ENCODE assay signal across 8 cellular contexts in the genomic region with DNA sequence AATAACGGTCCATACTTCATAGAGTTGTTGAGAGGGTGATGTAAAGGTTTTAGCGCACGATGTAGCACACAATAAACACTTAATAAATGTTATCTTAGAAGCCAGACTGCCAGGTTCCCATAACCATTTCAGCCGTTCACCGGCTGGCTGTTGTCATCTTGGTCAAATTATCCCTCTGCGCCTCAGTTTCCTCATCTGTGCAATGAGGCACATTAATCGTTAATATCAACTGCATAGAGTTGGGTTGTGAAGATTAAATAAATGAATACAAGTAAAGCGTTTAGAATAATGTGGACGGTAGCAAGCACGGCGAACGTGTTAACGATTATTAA. TPM values are rescaled to one million over a fixed set of nuclear protein-coding genes. Genes with fewer than 3 reads are reported as not detected.
DNase-seq lines count a peak whose midpoint lies in the region; ATAC-seq, FAIRE-seq and TF ChIP-seq lines count a peak whose summit lies in the region.

No MANE protein-coding gene starts in this region.

- no peak for ATAC-seq in DND-41 (ENCODE audit: insufficient read depth, low read depth)
- no peak for ATAC-seq in Panc1

- TSS peak; percentile 97 for BruUV-seq in Panc1 (replicated peaks; lab: Mats Ljungman, UMichigan)

- peaks cover 54% of the 10 kb centered on the region for H3K79me2 ChIP-seq in DND-41 (ENCODE audit: insufficient read depth, low read length)

- CTCF ChIA-PET in Panc1 (lab: Charles Lee): no interaction called here

- no peaks in the 10 kb centered on the region for H3K36me3 Mint-ChIP-seq in progenitor cell of endocrine pancreas (ENCODE audit: insufficient read depth)

- peaks cover 7% of the 10 kb centered on the region; the same call in 1 of the 2 replicates for H4K20me1 ChIP-seq in DND-41 (ENCODE audit: insufficient read depth, low read length)

- H3K36me3 ChIP-seq in DND-41 (ENCODE audit: insufficient read depth, low read length): peaks cover 29% of the 10 kb centered on the region
- peaks cover 10% of the 10 kb centered on the region for H3K36me3 ChIP-seq in Panc1 (ENCODE audit: control insufficient read depth, insufficient read depth, low read length)
- no peaks in the 10 kb centered on the region for H3K36me3 ChIP-seq in esophagus (ENCODE audit: control insufficient read depth in 2 of 2, insufficient read depth in 2 of 2, low read length in 1 of 2)

- peaks cover 28% of the 10 kb centered on the region for H3K4me1 Mint-ChIP-seq in progenitor cell of endocrine pancreas (ENCODE audit: low read depth)

- H3K4me1 ChIP-seq in DND-41 (ENCODE audit: insufficient read depth, low read length): peaks cover 54% of the 10 kb centered on the region
- H3K4me1 ChIP-seq in Panc1 (ENCODE audit: control insufficient read depth, insufficient read depth, low read length): peaks cover 42% of the 10 kb centered on the region
- peaks cover 0 to 6% of the 10 kb centered on the region in 2 donors for H3K4me1 ChIP-seq in esophagus (ENCODE audit: control insufficient read depth in 2 of 2, insufficient read depth in 2 of 2, low read length in 1 of 2)

- H3K9me3 Mint-ChIP-seq in progenitor cell of endocrine pancreas (ENCODE audit: low read depth): no peaks in the 10 kb centered on the region

- peak overlapping the region; percentile 86 for H3K9ac ChIP-seq in DND-41 (ENCODE audit: low read depth, low read length)

- in situ Hi-C loops in Panc1 (cut with HindIII; ENCODE audit: low pct_unique_long_range_greater_than_20kb, low sequenced_read_pairs): no loop called here

- H3K9me3 ChIP-seq in DND-41 (ENCODE audit: insufficient read depth, low read length, severe bottlenecking) (no peaks in the 10 kb centered on the region), Panc1 (ENCODE audit: control insufficient read depth, insufficient read depth, low read depth, low read length) (no peaks in the 10 kb centered on the region), esophagus (ENCODE audit: control insufficient read depth in 2 of 2, insufficient read depth in 1 of 2, low read depth in 1 of 2, low read length in 1 of 2) (no peaks in the 10 kb centered on the region)

- POLR2A ChIA-PET in Panc1 (lab: Charles Lee): no interaction called here

- peaks cover 6% of the 10 kb centered on the region for H3K27me3 Mint-ChIP-seq in progenitor cell of endocrine pancreas

- H3K27me3 ChIP-seq in DND-41 (ENCODE audit: insufficient read depth, low read length, poor library complexity) (no peaks in the 10 kb centered on the region), Panc1 (ENCODE audit: control insufficient read depth, insufficient read depth, low read length) (no peaks in the 10 kb centered on the region), esophagus (ENCODE audit: control insufficient read depth in 1 of 2, insufficient read depth in 2 of 2, low read length in 2 of 2) (no peaks in the 10 kb centered on the region)

- DNase-seq in DND-41 (no peak), Panc1 (ENCODE audit: low read depth, low spot score) (no peak), progenitor cell of endocrine pancreas (ENCODE audit: low spot score, unreplicated experiment) (no peak), NCI-H146 (lab: John Stamatoyannopoulos, UW) (no peak), HTR-8/SVneo (ENCODE audit: insufficient read length, low spot score) (no peak), NCI-H446 treated with DMSO at 0.1 percent for 48 hours (lab: John Stamatoyannopoulos, UW) (no peak), SW480 (ENCODE audit: low spot score) (no peak)

- peak overlapping the region; percentile 87 for H3K27ac Mint-ChIP-seq in progenitor cell of endocrine pancreas

- intact Hi-C loops in Panc1 (cut with micrococcal nuclease; ENCODE audit: unreplicated experiment): loop anchor here (2.0 kb wide), 1 partner anchor 349 kb away; a partner anchor contains a TSS

- H3K4me3 ChIP-seq in DND-41 (ENCODE audit: low read depth in 1 of 2, low read length in 2 of 2) (peak overlapping the region; percentile 92 to 98), Panc1 (ENCODE audit: low read depth in 2 of 2, low read length in 2 of 2) (peak overlapping the region; percentile 98 to 99), esophagus (ENCODE audit: low read depth in 1 of 2, low read length in 2 of 2) (peak overlapping the region; percentile 90 to 96)

- no peak for TF ChIP-seq CTCF in DND-41 (IDR thresholded peaks at IDR 0.05; ENCODE audit: borderline replicate concordance, extremely low read depth, low read length, poor library complexity, severe bottlenecking)
- TF ChIP-seq CTCF in Panc1 (IDR thresholded peaks at IDR 0.05): no peak
- no peak for TF ChIP-seq CTCF in progenitor cell of endocrine pancreas (IDR thresholded peaks at IDR 0.05; ENCODE audit: unreplicated experiment)

- WGBS in esophagus, 2 donors: 20 to 26% methylated on average over 13 of the region's 13 CpGs

- H2AFZ ChIP-seq in DND-41 (ENCODE audit: low read depth, low read length): peak overlapping the region; percentile 83

- H3K4me3 Mint-ChIP-seq in progenitor cell of endocrine pancreas (ENCODE audit: low read depth): peak overlapping the region; percentile 94

- FAIRE-seq in HTR-8/SVneo (lab: Jason Lieb, UNC): no peak

- H3K27ac ChIP-seq in DND-41 (ENCODE audit: low read length) (peak overlapping the region; percentile 91), Panc1 (ENCODE audit: low read length) (peak overlapping the region; percentile 90), esophagus (ENCODE audit: low read depth in 2 of 2, low read length in 1 of 2) (peak overlapping the region; percentile 50 to 58)

- peak overlapping the region; percentile 67 for H3K4me2 ChIP-seq in DND-41 (ENCODE audit: insufficient read depth, low read length)

RNA-seq across cellular contexts. Expression of a gene that starts 0.4 kb away (rescaled TPM):
- total RNA-seq in Panc1 (2021; ENCODE audit: unreplicated experiment) (161 TPM), progenitor cell of endocrine pancreas (92.5 and 94.5 TPM in 2 replicates)
- polyA plus RNA-seq in Panc1 (2012; ENCODE audit: insufficient read length): 193 TPM
- 10 to 100 TPM; 24.2 to 72.5 TPM for polyA plus RNA-seq in esophagus
